2 cellular contexts compared by ENCODE assay signal in the genomic region with DNA sequence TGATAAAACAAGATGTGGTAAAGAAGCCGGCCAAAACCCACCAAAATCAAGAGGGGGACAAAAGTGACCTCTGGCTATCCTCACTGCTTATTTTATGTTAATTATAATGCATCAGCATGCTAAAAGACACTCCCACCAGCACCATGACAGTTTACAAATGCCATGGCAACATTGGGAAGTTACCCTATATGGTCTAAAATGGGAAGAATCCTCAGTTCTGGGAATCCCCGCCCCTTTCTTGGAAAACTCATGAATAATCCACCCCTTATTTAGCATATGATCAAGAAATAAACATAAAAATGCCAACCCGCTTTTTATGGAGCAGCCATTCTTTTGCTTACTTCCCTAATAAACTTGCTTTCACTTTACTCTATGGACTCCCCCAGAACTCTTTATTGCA.
TF ChIP-seq lines count a peak whose summit lies in the region.

No MANE protein-coding gene starts in this region.

TF ChIP-seq in GM23338, 12 proteins besides CTCF, POLR2A, EP300 and RAD21:
- no peak for TF ChIP-seq EZH2 (IDR thresholded peaks at IDR 0.05; ENCODE audit: low read depth, unreplicated experiment)
- no peak for TF ChIP-seq CREB1 (CRISPR knock-in tag; IDR thresholded peaks at IDR 0.05; ENCODE audit: low read depth)

TF ChIP-seq in H1, 55 proteins besides CTCF, POLR2A, EP300 and RAD21:
- TF ChIP-seq SRF (IDR thresholded peaks at IDR 0.05; ENCODE audit: low read depth, low read length) (peak; percentile 51; the same call in 1 of the 2 replicates), KDM1A (IDR thresholded peaks at IDR 0.05; ENCODE audit: borderline replicate concordance, low read length) (no peak), TBP (IDR thresholded peaks at IDR 0.05; ENCODE audit: low read depth, low read length) (no peak), KDM5A (IDR thresholded peaks at IDR 0.05; ENCODE audit: low read length) (no peak)
